14 cellular contexts compared by ENCODE assay signal in genomic region chr13:76329004-76329403, GRCh38.
"Had no signal": no experiment of that assay in that cellular context is flagged by ENCODE, and none has a peak within 500 bp of the region (broad histone marks: within the 10 kb centered on the region; RNA-seq: fewer than 3 reads in every experiment).

No MANE protein-coding gene starts in this region.

- DNase-seq: activated CD4-positive, alpha-beta T cell treated with anti-CD3 and anti-CD28 coated beads, Interleukin-2, amount 10 ng/mL, durations not matched to agents 7 days and 5 days; activated CD8-positive, alpha-beta memory T cell treated with anti-CD3 and anti-CD28 coated beads, Interleukin-2, amount 50 U/mL, for 48 hours; activated naive CD8-positive, alpha-beta T cell treated with anti-CD3 and anti-CD28 coated beads for 36 hours; amygdala; body of pancreas; caudate nucleus; colonic mucosa; esophagus squamous epithelium; hippocampal formation; midbrain; T1000 had no signal

- ATAC-seq: body of pancreas, left lobe of liver, sciatic nerve, WTC11 had no signal
